1 cellular context compared by ENCODE assay signal in genomic region chr7:131040467-131040932, GRCh38.
TF ChIP-seq lines count a peak whose summit lies in the region.

No MANE protein-coding gene starts in this region.

TF ChIP-seq in GM12878, 131 proteins besides CTCF, POLR2A, EP300 and RAD21 (continued from another document and continues in another):
- no peak for TF ChIP-seq ZBTB40 (IDR thresholded peaks at IDR 0.05; ENCODE audit: borderline replicate concordance)
- no peak for TF ChIP-seq BCLAF1 (IDR thresholded peaks at IDR 0.05)
- TF ChIP-seq SMAD5 (IDR thresholded peaks at IDR 0.05; ENCODE audit: low read depth), result no peak
- TF ChIP-seq ZBTB33 (IDR thresholded peaks at IDR 0.05), result peak; percentile 98
- 0 out of 2 replicates have a peak, but pooled peaks have one; percentile 25 for TF ChIP-seq IRF3 (IDR thresholded peaks at IDR 0.05)
- no peak for TF ChIP-seq MTA3 (IDR thresholded peaks at IDR 0.05; ENCODE audit: borderline replicate concordance, low read length)
- TF ChIP-seq PRDM15 (CRISPR knock-in tag; IDR thresholded peaks at IDR 0.05), result no peak
- TF ChIP-seq TCF7 (IDR thresholded peaks at IDR 0.05; ENCODE audit: borderline replicate concordance), result no peak
- TF ChIP-seq BCL11A (IDR thresholded peaks at IDR 0.05; ENCODE audit: low read depth, low read length), result no peak
- peak; percentile 84 for TF ChIP-seq SMC3 (IDR thresholded peaks at IDR 0.05; ENCODE audit: borderline replicate concordance, low read length)
- TF ChIP-seq CEBPZ (IDR thresholded peaks at IDR 0.05; ENCODE audit: low read depth, low read length), result no peak
- no peak for TF ChIP-seq RAD51 (IDR thresholded peaks at IDR 0.05)
- no peak for TF ChIP-seq WRNIP1 (IDR thresholded peaks at IDR 0.05; ENCODE audit: borderline replicate concordance, low read depth, low read length)
- TF ChIP-seq USF2 (IDR thresholded peaks at IDR 0.05; ENCODE audit: borderline replicate concordance, low read depth, low read length), result no peak
- TF ChIP-seq JUNB (IDR thresholded peaks at IDR 0.05), result no peak
- no peak for TF ChIP-seq NR2C2 (IDR thresholded peaks at IDR 0.05; ENCODE audit: borderline replicate concordance, control insufficient read depth, insufficient read length, low read depth)
- no peak for TF ChIP-seq SMAD1 (IDR thresholded peaks at IDR 0.05; ENCODE audit: low read depth, partially characterized antibody)
- TF ChIP-seq BHLHE40 (IDR thresholded peaks at IDR 0.05; ENCODE audit: borderline replicate concordance in 1 of 2, low read depth in 2 of 2, low read length in 1 of 2), result no peak
- no peak for TF ChIP-seq KDM1A (IDR thresholded peaks at IDR 0.05; ENCODE audit: borderline replicate concordance)
- TF ChIP-seq ZNF384 (IDR thresholded peaks at IDR 0.05; ENCODE audit: borderline replicate concordance, low read depth, low read length), result no peak
- no peak for TF ChIP-seq HCFC1 (IDR thresholded peaks at IDR 0.05; ENCODE audit: low read length)
- TF ChIP-seq MEF2B (IDR thresholded peaks at IDR 0.05; ENCODE audit: partially characterized antibody, poor library complexity, severe bottlenecking), result no peak
- TF ChIP-seq MAX (IDR thresholded peaks at IDR 0.05; ENCODE audit: low read depth, low read length), result no peak
- TF ChIP-seq GABPA (IDR thresholded peaks at IDR 0.05; ENCODE audit: low read depth), result no peak
- no peak for TF ChIP-seq SIN3A (IDR thresholded peaks at IDR 0.05; ENCODE audit: low read depth, low read length)
- no peak for TF ChIP-seq CUX1 (IDR thresholded peaks at IDR 0.05; ENCODE audit: insufficient replicate concordance, low read depth, low read length)
- TF ChIP-seq FOXM1 (IDR thresholded peaks at IDR 0.05; ENCODE audit: low read depth, low read length), result 0 out of 2 replicates have a peak, but pooled peaks have one; percentile 32
- no peak for TF ChIP-seq POLR2AphosphoS2 (IDR thresholded peaks at IDR 0.05; ENCODE audit: low read depth, low read length)
